2 cellular contexts compared by ENCODE assay signal in genomic region chr1:229015791-229016190, GRCh38.
TF ChIP-seq lines count a peak whose summit lies in the region.

No MANE protein-coding gene starts in this region.

TF ChIP-seq in GM23338, 12 proteins besides CTCF, POLR2A, EP300 and RAD21:
- TF ChIP-seq, protein P1, sequence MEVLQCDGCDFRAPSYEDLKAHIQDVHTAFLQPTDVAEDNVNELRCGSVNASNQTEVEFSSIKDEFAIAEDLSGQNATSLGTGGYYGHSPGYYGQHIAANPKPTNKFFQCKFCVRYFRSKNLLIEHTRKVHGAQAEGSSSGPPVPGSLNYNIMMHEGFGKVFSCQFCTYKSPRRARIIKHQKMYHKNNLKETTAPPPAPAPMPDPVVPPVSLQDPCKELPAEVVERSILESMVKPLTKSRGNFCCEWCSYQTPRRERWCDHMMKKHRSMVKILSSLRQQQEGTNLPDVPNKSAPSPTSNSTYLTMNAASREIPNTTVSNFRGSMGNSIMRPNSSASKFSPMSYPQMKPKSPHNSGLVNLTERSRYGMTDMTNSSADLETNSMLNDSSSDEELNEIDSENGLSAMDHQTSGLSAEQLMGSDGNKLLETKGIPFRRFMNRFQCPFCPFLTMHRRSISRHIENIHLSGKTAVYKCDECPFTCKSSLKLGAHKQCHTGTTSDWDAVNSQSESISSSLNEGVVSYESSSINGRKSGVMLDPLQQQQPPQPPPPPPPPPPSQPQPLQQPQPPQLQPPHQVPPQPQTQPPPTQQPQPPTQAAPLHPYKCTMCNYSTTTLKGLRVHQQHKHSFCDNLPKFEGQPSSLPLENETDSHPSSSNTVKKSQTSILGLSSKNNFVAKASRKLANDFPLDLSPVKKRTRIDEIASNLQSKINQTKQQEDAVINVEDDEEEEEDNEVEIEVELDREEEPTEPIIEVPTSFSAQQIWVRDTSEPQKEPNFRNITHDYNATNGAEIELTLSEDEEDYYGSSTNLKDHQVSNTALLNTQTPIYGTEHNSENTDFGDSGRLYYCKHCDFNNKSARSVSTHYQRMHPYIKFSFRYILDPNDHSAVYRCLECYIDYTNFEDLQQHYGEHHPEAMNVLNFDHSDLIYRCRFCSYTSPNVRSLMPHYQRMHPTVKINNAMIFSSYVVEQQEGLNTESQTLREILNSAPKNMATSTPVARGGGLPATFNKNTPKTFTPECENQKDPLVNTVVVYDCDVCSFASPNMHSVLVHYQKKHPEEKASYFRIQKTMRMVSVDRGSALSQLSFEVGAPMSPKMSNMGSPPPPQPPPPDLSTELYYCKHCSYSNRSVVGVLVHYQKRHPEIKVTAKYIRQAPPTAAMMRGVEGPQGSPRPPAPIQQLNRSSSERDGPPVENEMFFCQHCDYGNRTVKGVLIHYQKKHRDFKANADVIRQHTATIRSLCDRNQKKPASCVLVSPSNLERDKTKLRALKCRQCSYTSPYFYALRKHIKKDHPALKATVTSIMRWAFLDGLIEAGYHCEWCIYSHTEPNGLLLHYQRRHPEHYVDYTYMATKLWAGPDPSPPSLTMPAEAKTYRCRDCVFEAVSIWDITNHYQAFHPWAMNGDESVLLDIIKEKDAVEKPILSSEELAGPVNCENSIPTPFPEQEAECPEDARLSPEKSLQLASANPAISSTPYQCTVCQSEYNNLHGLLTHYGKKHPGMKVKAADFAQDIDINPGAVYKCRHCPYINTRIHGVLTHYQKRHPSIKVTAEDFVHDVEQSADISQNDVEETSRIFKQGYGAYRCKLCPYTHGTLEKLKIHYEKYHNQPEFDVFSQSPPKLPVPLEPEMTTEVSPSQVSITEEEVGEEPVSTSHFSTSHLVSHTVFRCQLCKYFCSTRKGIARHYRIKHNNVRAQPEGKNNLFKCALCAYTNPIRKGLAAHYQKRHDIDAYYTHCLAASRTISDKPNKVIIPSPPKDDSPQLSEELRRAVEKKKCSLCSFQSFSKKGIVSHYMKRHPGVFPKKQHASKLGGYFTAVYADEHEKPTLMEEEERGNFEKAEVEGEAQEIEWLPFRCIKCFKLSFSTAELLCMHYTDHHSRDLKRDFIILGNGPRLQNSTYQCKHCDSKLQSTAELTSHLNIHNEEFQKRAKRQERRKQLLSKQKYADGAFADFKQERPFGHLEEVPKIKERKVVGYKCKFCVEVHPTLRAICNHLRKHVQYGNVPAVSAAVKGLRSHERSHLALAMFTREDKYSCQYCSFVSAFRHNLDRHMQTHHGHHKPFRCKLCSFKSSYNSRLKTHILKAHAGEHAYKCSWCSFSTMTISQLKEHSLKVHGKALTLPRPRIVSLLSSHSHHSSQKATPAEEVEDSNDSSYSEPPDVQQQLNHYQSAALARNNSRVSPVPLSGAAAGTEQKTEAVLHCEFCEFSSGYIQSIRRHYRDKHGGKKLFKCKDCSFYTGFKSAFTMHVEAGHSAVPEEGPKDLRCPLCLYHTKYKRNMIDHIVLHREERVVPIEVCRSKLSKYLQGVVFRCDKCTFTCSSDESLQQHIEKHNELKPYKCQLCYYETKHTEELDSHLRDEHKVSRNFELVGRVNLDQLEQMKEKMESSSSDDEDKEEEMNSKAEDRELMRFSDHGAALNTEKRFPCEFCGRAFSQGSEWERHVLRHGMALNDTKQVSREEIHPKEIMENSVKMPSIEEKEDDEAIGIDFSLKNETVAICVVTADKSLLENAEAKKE (CRISPR knock-in tag; IDR thresholded peaks at IDR 0.05): no peak
- TF ChIP-seq NANOG (IDR thresholded peaks at IDR 0.05; ENCODE audit: borderline replicate concordance): no peak
- TF ChIP-seq, protein P2, sequence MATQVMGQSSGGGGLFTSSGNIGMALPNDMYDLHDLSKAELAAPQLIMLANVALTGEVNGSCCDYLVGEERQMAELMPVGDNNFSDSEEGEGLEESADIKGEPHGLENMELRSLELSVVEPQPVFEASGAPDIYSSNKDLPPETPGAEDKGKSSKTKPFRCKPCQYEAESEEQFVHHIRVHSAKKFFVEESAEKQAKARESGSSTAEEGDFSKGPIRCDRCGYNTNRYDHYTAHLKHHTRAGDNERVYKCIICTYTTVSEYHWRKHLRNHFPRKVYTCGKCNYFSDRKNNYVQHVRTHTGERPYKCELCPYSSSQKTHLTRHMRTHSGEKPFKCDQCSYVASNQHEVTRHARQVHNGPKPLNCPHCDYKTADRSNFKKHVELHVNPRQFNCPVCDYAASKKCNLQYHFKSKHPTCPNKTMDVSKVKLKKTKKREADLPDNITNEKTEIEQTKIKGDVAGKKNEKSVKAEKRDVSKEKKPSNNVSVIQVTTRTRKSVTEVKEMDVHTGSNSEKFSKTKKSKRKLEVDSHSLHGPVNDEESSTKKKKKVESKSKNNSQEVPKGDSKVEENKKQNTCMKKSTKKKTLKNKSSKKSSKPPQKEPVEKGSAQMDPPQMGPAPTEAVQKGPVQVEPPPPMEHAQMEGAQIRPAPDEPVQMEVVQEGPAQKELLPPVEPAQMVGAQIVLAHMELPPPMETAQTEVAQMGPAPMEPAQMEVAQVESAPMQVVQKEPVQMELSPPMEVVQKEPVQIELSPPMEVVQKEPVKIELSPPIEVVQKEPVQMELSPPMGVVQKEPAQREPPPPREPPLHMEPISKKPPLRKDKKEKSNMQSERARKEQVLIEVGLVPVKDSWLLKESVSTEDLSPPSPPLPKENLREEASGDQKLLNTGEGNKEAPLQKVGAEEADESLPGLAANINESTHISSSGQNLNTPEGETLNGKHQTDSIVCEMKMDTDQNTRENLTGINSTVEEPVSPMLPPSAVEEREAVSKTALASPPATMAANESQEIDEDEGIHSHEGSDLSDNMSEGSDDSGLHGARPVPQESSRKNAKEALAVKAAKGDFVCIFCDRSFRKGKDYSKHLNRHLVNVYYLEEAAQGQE (IDR thresholded peaks at IDR 0.05; ENCODE audit: unreplicated experiment): no peak
- TF ChIP-seq POLR2AphosphoS5 (IDR thresholded peaks at IDR 0.05; ENCODE audit: low read depth): no peak
- TF ChIP-seq STAT1 (IDR thresholded peaks at IDR 0.05; ENCODE audit: unreplicated experiment): no peak
- TF ChIP-seq JUNB (IDR thresholded peaks at IDR 0.05; ENCODE audit: unreplicated experiment): no peak
- no peak for TF ChIP-seq EZH2phosphoT487 (IDR thresholded peaks at IDR 0.05; ENCODE audit: unreplicated experiment)
- TF ChIP-seq ZNF331 (CRISPR knock-in tag; IDR thresholded peaks at IDR 0.05; ENCODE audit: low read depth): no peak
- no peak for TF ChIP-seq EZH2 (IDR thresholded peaks at IDR 0.05; ENCODE audit: low read depth, unreplicated experiment)
- TF ChIP-seq CREB1 (CRISPR knock-in tag; IDR thresholded peaks at IDR 0.05; ENCODE audit: low read depth): no peak

TF ChIP-seq in H1, 55 proteins besides CTCF, POLR2A, EP300 and RAD21:
- TF ChIP-seq ZNF274 (IDR thresholded peaks at IDR 0.05; ENCODE audit: borderline replicate concordance, extremely low read depth, low read length) (no peak), TCF12 (IDR thresholded peaks at IDR 0.05; ENCODE audit: low read depth, low read length) (no peak), TEAD4 (IDR thresholded peaks at IDR 0.05; ENCODE audit: low read depth, low read length) (no peak), CREB1 (IDR thresholded peaks at IDR 0.05) (no peak), TBP (IDR thresholded peaks at IDR 0.05; ENCODE audit: low read depth, low read length) (no peak), CHD1 (IDR thresholded peaks at IDR 0.05; ENCODE audit: low read depth, low read length) (no peak), JUN (IDR thresholded peaks at IDR 0.05; ENCODE audit: low read depth, low read length) (no peak), ASH2L (IDR thresholded peaks at IDR 0.05; ENCODE audit: low read length) (no peak), SIX5 (IDR thresholded peaks at IDR 0.05; ENCODE audit: low read depth, low read length) (no peak), SUZ12 (IDR thresholded peaks at IDR 0.05; ENCODE audit: low read length) (no peak), ATF3 (IDR thresholded peaks at IDR 0.05; ENCODE audit: insufficient read depth, low read depth, low read length) (no peak), SRF (IDR thresholded peaks at IDR 0.05; ENCODE audit: low read depth, low read length) (no peak), NRF1 (IDR thresholded peaks at IDR 0.05; ENCODE audit: low read depth, low read length) (no peak), BCL11A (IDR thresholded peaks at IDR 0.05; ENCODE audit: low read depth in 2 of 2, low read length in 2 of 2) (no peak), KDM4A (IDR thresholded peaks at IDR 0.05; ENCODE audit: low read depth, low read length, severe bottlenecking) (no peak), RNF2 (IDR thresholded peaks at IDR 0.05; ENCODE audit: borderline replicate concordance, low read depth, low read length, missing control alignments, poor library complexity, severe bottlenecking) (no peak), RFX5 (IDR thresholded peaks at IDR 0.05; ENCODE audit: borderline replicate concordance, low read depth, low read length) (no peak)
